Comparison of ENCODE assay signal across 7 cellular contexts in genomic region chr12:55929306-55929791, GRCh38. TPM values are rescaled to one million over a fixed set of nuclear protein-coding genes. Genes with fewer than 3 reads are reported as not detected.
A peak's percentile ranks its signal among the peaks of the same experiment; 100 is the strongest.
DNase-seq lines count a peak whose midpoint lies in the region; ATAC-seq, FAIRE-seq and TF ChIP-seq lines count a peak whose summit lies in the region.

No MANE protein-coding gene starts in this region.

- H3K9me3 Mint-ChIP-seq in activated CD8-positive, alpha-beta T cell treated with anti-CD3 and anti-CD28 coated beads for 36 hours = no peaks in the 10 kb centered on the region

- H3K4me1 Mint-ChIP-seq in activated CD8-positive, alpha-beta T cell treated with anti-CD3 and anti-CD28 coated beads for 36 hours (ENCODE audit: low read depth) = peaks cover 40% of the 10 kb centered on the region

- POLR2A ChIA-PET in activated CD8-positive, alpha-beta T cell treated with anti-CD3 and anti-CD28 coated beads for 36 hours (lab: Charles Lee) = interaction anchor here (0.9 to 7.9 kb wide), 8 partner anchors 10 to 186 kb away, joined by 3 to 60 read pairs (median 4); partner anchors contain the start of genes DNAJC14, ORMDL2 and SARNP

- H3K27me3 Mint-ChIP-seq in activated CD8-positive, alpha-beta T cell treated with anti-CD3 and anti-CD28 coated beads for 36 hours = no peaks in the 10 kb centered on the region

- ATAC-seq in GM19438 (IDR thresholded peaks at IDR 0.05; ENCODE audit: low read depth, unreplicated experiment) = peak; percentile 30
- peak; percentile 25 for ATAC-seq in HG03565 (IDR thresholded peaks at IDR 0.05; ENCODE audit: unreplicated experiment)
- ATAC-seq in activated CD8-positive, alpha-beta T cell treated with anti-CD3 and anti-CD28 coated beads for 36 hours = peak; percentile 56

- intact Hi-C loops in activated CD8-positive, alpha-beta T cell treated with anti-CD3 and anti-CD28 coated beads for 36 hours (cut with micrococcal nuclease) = loop anchor here (2.0 to 5.0 kb wide), 2 partner anchors 43 to 192 kb away; no protein-coding TSS in a partner anchor
- intact Hi-C loops in head of caudate nucleus (cut with DNase I) = loop anchor here (5.0 kb wide), 2 partner anchors 43 to 202 kb away; partner anchors contain the start of genes CD63 and RAB5B

- peaks cover 46% of the 10 kb centered on the region for H3K36me3 Mint-ChIP-seq in activated CD8-positive, alpha-beta T cell treated with anti-CD3 and anti-CD28 coated beads for 36 hours (ENCODE audit: low read depth)

- peak; percentile 95 for DNase-seq in activated CD8-positive, alpha-beta T cell treated with anti-CD3 and anti-CD28 coated beads for 36 hours
- DNase-seq in head of caudate nucleus (peak in 23 of 42 donors; percentile 15 to 67 (median 38)), HTR-8/SVneo (ENCODE audit: insufficient read length, low spot score) (no peak), OCI-M1 (lab: John Stamatoyannopoulos, UW) (no peak)
- peak; percentile 66 for DNase-seq in stimulated activated CD8-positive, alpha-beta memory T cell treated with anti-CD3 and anti-CD28 coated beads, Interleukin-12 subunit alpha, Interleukin-12 subunit beta, amount 100 ng/mL, for 4 hours (ENCODE audit: low read depth)

- peak overlapping the region; percentile 99 for H3K4me3 Mint-ChIP-seq in activated CD8-positive, alpha-beta T cell treated with anti-CD3 and anti-CD28 coated beads for 36 hours

- FAIRE-seq in HTR-8/SVneo (lab: Jason Lieb, UNC) = no peak

- no peak for TF ChIP-seq CTCF in activated CD8-positive, alpha-beta T cell treated with anti-CD3 and anti-CD28 coated beads for 36 hours (IDR thresholded peaks at IDR 0.05)

- H3K27ac Mint-ChIP-seq in activated CD8-positive, alpha-beta T cell treated with anti-CD3 and anti-CD28 coated beads for 36 hours = peak overlapping the region; percentile 99

- CTCF ChIA-PET in activated CD8-positive, alpha-beta T cell treated with anti-CD3 and anti-CD28 coated beads for 36 hours (lab: Charles Lee) = interaction anchor here (0.9 to 4.9 kb wide), 8 partner anchors 10 to 191 kb away, joined by 3 to 34 read pairs (median 4); partner anchors contain the start of genes DNAJC14, ORMDL2 and SARNP

RNA-seq across cellular contexts. Expression of gene DGKA, which starts 1.6 kb away (rescaled TPM):
- 100 to 1,000 TPM; 350 to 353 TPM for total RNA-seq in activated CD8-positive, alpha-beta T cell treated with anti-CD3 and anti-CD28 coated beads for 36 hours

RNA-seq across cellular contexts. Expression of gene PYM1, which starts 1.7 kb away (rescaled TPM):
- 10 to 100 TPM; 22.1 to 22.9 TPM for total RNA-seq in activated CD8-positive, alpha-beta T cell treated with anti-CD3 and anti-CD28 coated beads for 36 hours

RNA-seq across cellular contexts. Expression of gene PMEL, which starts 36.5 kb away (rescaled TPM):
- total RNA-seq in activated CD8-positive, alpha-beta T cell treated with anti-CD3 and anti-CD28 coated beads for 36 hours = 1 to 10 TPM in 1 of 2 experiments, under 1 TPM in 1; 0.65 to 1.2 TPM

RNA-seq across cellular contexts. Expression of gene CDK2, which starts 37.3 kb away (rescaled TPM):
- 10 to 100 TPM; 86.7 to 90.1 TPM for total RNA-seq in activated CD8-positive, alpha-beta T cell treated with anti-CD3 and anti-CD28 coated beads for 36 hours

RNA-seq across cellular contexts. Expression of gene RAB5B, which starts 44.5 kb away (rescaled TPM):
- total RNA-seq in activated CD8-positive, alpha-beta T cell treated with anti-CD3 and anti-CD28 coated beads for 36 hours = 10 to 100 TPM; 26.0 to 32.4 TPM

Comparison
In these comparisons a context has a peak if more than half of its experiments do, and no peak if none do; other contexts are left out.
1. DNase-seq: peak in activated CD8-positive, alpha-beta T cell treated with anti-CD3 and anti-CD28 coated beads for 36 hours (single experiment), head of caudate nucleus (23 of 42) and stimulated activated CD8-positive, alpha-beta memory T cell treated with anti-CD3 and anti-CD28 coated beads, Interleukin-12 subunit alpha, Interleukin-12 subunit beta, amount 100 ng/mL, for 4 hours (single experiment); none in HTR-8/SVneo (single experiment) and OCI-M1 (single experiment).
2. Peak in every context shown above with its lines, with median percentiles within 50 percentile points of each other: ATAC-seq.